Comparison of ENCODE assay signal across 9 cellular contexts in genomic region chr17:1779571-1780074, GRCh38. TPM values are rescaled to one million over a fixed set of nuclear protein-coding genes. Genes with fewer than 3 reads are reported as not detected.
DNase-seq lines count a peak whose midpoint lies in the region; FAIRE-seq and TF ChIP-seq lines count a peak whose summit lies in the region.
"Had no signal": no experiment of that assay in that cellular context is flagged by ENCODE, and none has a peak within 500 bp of the region (broad histone marks: within the 10 kb centered on the region; RNA-seq: fewer than 3 reads in every experiment).

No MANE protein-coding gene starts in this region.

- POLR2A ChIA-PET in AG04449 (lab: Yijun Ruan, JAX), result interaction anchor here (0.9 to 1.3 kb wide), 3 partner anchors 15 to 65 kb away, joined by 3 to 12 read pairs (median 7); no protein-coding TSS in a partner anchor

- no peaks in the 10 kb centered on the region for H3K9me3 ChIP-seq in muscle layer of colon (ENCODE audit: low read length)

- FAIRE-seq in endometrium (lab: Jason Lieb, UNC), result peak; percentile 98

- peak overlapping the region; percentile 29 for H3K27ac ChIP-seq in muscle layer of colon (ENCODE audit: low read depth, low read length)

- TF ChIP-seq CTCF in AG04449 (IDR thresholded peaks at IDR 0.05; ENCODE audit: insufficient read depth, low read length, missing control alignments) (no peak), GM13976 (IDR thresholded peaks at IDR 0.05; ENCODE audit: borderline replicate concordance, control extremely low read depth, extremely low read depth, insufficient read depth, missing control alignments) (no peak)

- peak overlapping the region; percentile 37 for H3K4me3 ChIP-seq in AG04449 (ENCODE audit: low read depth, low read length)
- no peak overlapping the region for H3K4me3 ChIP-seq in muscle layer of colon (ENCODE audit: low read depth in 1 of 2, low read length in 2 of 2)

- H3K36me3 ChIP-seq in muscle layer of colon (ENCODE audit: insufficient read depth, low read length), result peaks cover 27% of the 10 kb centered on the region

- CTCF ChIA-PET in AG04449 (lab: Yijun Ruan, JAX), result interaction anchor here (0.7 to 1.8 kb wide), 6 partner anchors 17 to 111 kb away, joined by 3 to 9 read pairs (median 4); partner anchors contain the start of gene SERPINF1

- peaks cover 33% of the 10 kb centered on the region for H3K4me1 ChIP-seq in muscle layer of colon (ENCODE audit: insufficient read depth, low read length)

- no peak overlapping the region for H3K9ac ChIP-seq in muscle layer of colon (ENCODE audit: low read length)

- in situ Hi-C loops in GM13976 (cut with MboI; ENCODE audit: low sequenced_read_pairs, unreplicated experiment), result no loop called here

- DNase-seq in AG04449 (ENCODE audit: low read depth, low spot score), result peak; percentile 84
- peak; percentile 35 for DNase-seq in NCI-H1694 treated with DMSO at 0.1 percent for 48 hours (lab: John Stamatoyannopoulos, UW)
- no peak for DNase-seq in HT-29 (ENCODE audit: low spot score)
- DNase-seq in activated gamma-delta T cell treated with Interleukin-2 at 50 U/mL for 16 hours, result no peak
- no peak for DNase-seq in GM13976 (ENCODE audit: low spot score)
- DNase-seq in NCI-H345 treated with DMSO at 0.1 percent for 48 hours (lab: John Stamatoyannopoulos, UW; ENCODE audit: unreplicated experiment), result no peak
- DNase-seq: activated naive CD8-positive, alpha-beta T cell treated with anti-CD3 and anti-CD28 coated beads, Interleukin-2, amount 10 ng/mL, durations not matched to agents 7 days and 5 days had no signal

- H3K27me3 ChIP-seq in muscle layer of colon (ENCODE audit: control insufficient read depth in 1 of 2, insufficient read depth in 2 of 2, low read length in 2 of 2), result no peaks in the 10 kb centered on the region

RNA-seq across cellular contexts. Expression of gene SERPINF1, which starts 17.8 kb away (rescaled TPM):
- total RNA-seq in HT-29 (2014; rRNA removed; shearing (Covaris generic)), result 1.1 and 5.0 TPM in 2 replicates

RNA-seq across cellular contexts. Expression of gene SERPINF2, which starts 37.0 kb away (rescaled TPM):
- total RNA-seq in HT-29 (2014; rRNA removed; shearing (Covaris generic)), result 9.8 and 10.9 TPM in 2 replicates

RNA-seq across cellular contexts. Expression of gene SMYD4, which starts 50.1 kb away (rescaled TPM):
- total RNA-seq in HT-29 (2014; rRNA removed; shearing (Covaris generic)), result 5.9 and 7.5 TPM in 2 replicates

RNA-seq across cellular contexts. Expression of gene RPA1, which starts 50.2 kb away (rescaled TPM):
- total RNA-seq in HT-29 (2014; rRNA removed; shearing (Covaris generic)), result 32.4 and 52.5 TPM in 2 replicates

RNA-seq across cellular contexts. Expression of gene WDR81, which starts 55.1 kb away (rescaled TPM):
- 35.8 and 39.2 TPM in 2 replicates for total RNA-seq in HT-29 (2014; rRNA removed; shearing (Covaris generic))

Comparison
In these comparisons a context has a peak if more than half of its experiments do, and no peak if none do; other contexts are left out.
1. DNase-seq: peak in AG04449 (single experiment) and NCI-H1694 treated with DMSO at 0.1 percent for 48 hours (single experiment); none in HT-29 (single experiment), activated gamma-delta T cell treated with Interleukin-2 at 50 U/mL for 16 hours (single experiment), GM13976 (single experiment) and NCI-H345 treated with DMSO at 0.1 percent for 48 hours (single experiment).